30 cellular contexts compared by ENCODE assay signal in the genomic region with DNA sequence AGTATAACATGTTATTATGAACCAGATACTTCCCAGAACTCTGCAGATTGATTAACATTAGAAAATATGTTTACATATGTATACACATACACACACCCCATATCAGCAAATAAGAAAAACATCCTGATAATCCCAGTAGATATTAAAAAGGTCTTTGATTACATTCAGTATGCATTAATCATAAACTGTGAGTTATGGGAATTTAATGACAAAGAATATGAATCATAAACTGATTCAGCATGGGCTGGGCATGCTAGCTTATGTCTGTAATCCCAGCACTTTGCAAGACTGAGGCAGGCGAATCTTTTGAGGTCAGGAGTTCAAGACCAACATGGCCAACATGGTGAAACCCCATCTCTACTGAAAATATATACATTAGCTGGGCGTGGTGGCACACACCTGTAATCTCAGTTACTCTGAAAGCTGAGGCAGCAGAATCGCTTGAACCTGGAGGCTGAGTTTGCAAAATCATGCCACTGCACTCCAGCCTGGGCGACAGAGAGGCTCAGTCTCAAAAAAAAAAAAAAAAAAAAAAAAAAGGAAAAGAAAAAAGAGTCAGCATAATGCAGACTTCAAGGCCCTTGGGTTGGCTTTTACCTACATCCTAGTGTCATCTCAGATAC.
"Had no signal": no experiment of that assay in that cellular context is flagged by ENCODE, and none has a peak within 500 bp of the region (broad histone marks: within the 10 kb centered on the region; RNA-seq: fewer than 3 reads in every experiment).

No MANE protein-coding gene starts in this region.

- H3K4me1 ChIP-seq: esophagus muscularis mucosa, gastroesophageal sphincter, heart right ventricle had no signal

- H3K4me2 ChIP-seq: hepatocyte had no signal

- H3K27me3 ChIP-seq: brain microvascular endothelial cell, esophagus muscularis mucosa, gastroesophageal sphincter, heart right ventricle, hepatocyte had no signal

- ATAC-seq: activated CD8-positive, alpha-beta T cell treated with anti-CD3 and anti-CD28 coated beads for 36 hours; activated T-cell treated with anti-CD3 and anti-CD28 coated beads, Interleukin-2, amount 50 U/mL, for 4 hours; activated T-helper 17 cell treated with anti-CD3 and anti-CD28 coated beads, Interleukin-2, amount 50 U/mL, for 72 hours; effector memory CD8-positive, alpha-beta T cell; gastroesophageal sphincter; heart right ventricle; WTC11 had no signal

- DNase-seq: activated CD4-positive, alpha-beta T cell treated with anti-CD3 and anti-CD28 coated beads for 1 hour; activated CD4-positive, alpha-beta T cell treated with anti-CD3 and anti-CD28 coated beads for 48 hours; activated CD4-positive, alpha-beta T cell treated with anti-CD3 and anti-CD28 coated beads, Interleukin-2, amount 50 U/mL, for 1 hour; activated CD4-positive, alpha-beta T cell treated with anti-CD3 and anti-CD28 coated beads, Interleukin-2, amount 50 U/mL, for 48 hours; activated CD8-positive, alpha-beta memory T cell treated with anti-CD3 and anti-CD28 coated beads for 24 hours; activated CD8-positive, alpha-beta T cell treated with anti-CD3 and anti-CD28 coated beads for 36 hours; activated effector memory CD4-positive, alpha-beta T cell treated with Interleukin-2 at 50 U/mL for 16 hours; activated gamma-delta T cell treated with Interleukin-2 at 50 U/mL for 16 hours; activated naive CD4-positive, alpha-beta T cell treated with anti-CD3 and anti-CD28 coated beads, Interleukin-2, amount 50 U/mL, for 16 hours; activated naive CD4-positive, alpha-beta T cell treated with Interleukin-2 at 50 U/mL for 16 hours; activated T-cell treated with anti-CD3 and anti-CD28 coated beads, Interleukin-2, amount 50 U/mL, for 4 hours; amniotic stem cell; anterior cingulate cortex; brain microvascular endothelial cell; caudate nucleus; cortex of kidney; dermis blood vessel endothelial cell; effector CD4-positive, alpha-beta T cell; effector memory CD8-positive, alpha-beta T cell; foreskin melanocyte; heart right ventricle; T-helper 2 cell had no signal

- H2AFZ ChIP-seq: hepatocyte had no signal

- H3K36me3 ChIP-seq: brain microvascular endothelial cell, esophagus muscularis mucosa, gastroesophageal sphincter, heart right ventricle had no signal

- H3K9me3 ChIP-seq: esophagus muscularis mucosa, gastroesophageal sphincter had no signal

- H3K27ac ChIP-seq: brain microvascular endothelial cell, esophagus muscularis mucosa, gastroesophageal sphincter, heart right ventricle, hepatocyte, VCaP had no signal

- H3K4me3 ChIP-seq: esophagus muscularis mucosa, gastroesophageal sphincter, heart right ventricle, hepatocyte had no signal

- FAIRE-seq: astrocyte, TTC549 had no signal

- H3K79me2 ChIP-seq: hepatocyte had no signal
